23 cellular contexts compared by ENCODE assay signal in the genomic region with DNA sequence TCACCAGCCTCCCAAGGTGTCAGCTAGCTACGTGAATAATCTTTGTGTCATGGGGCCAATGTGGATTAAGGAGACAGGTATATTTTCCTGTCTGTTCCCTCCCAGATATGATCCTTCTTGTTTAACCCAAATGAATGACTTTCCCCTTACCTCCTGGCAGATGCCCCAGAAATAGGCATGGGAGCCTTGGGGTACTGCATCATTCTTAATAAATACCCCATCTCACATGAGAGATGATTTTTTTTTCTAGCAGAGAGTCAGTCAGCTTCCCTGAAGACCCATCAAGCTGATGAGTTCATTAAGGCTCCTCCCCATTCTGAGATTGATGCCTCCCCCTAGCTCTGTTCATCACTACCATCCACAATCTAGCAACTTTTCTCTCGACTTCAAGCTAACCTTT.
A peak's percentile ranks its signal among the peaks of the same experiment; 100 is the strongest.
DNase-seq lines count a peak whose midpoint lies in the region; TF ChIP-seq lines count a peak whose summit lies in the region.
"Had no signal": no experiment of that assay in that cellular context is flagged by ENCODE, and none has a peak within 500 bp of the region (broad histone marks: within the 10 kb centered on the region; RNA-seq: fewer than 3 reads in every experiment).

No MANE protein-coding gene starts in this region.

- H3K27ac Mint-ChIP-seq in brain = peak overlapping the region in 3 of 5 experiments; percentile 0 to 65 (median 65)
- H3K27ac Mint-ChIP-seq in progenitor cell of endocrine pancreas = no peak overlapping the region
- H3K27ac Mint-ChIP-seq: CD8-positive, alpha-beta memory T cell; HFFc6 had no signal

- H3K9me3 ChIP-seq in HEK293 (ENCODE audit: control insufficient read depth, insufficient read depth, low read depth, low read length) = no peaks in the 10 kb centered on the region

- DNase-seq in NCI-H82 (lab: John Stamatoyannopoulos, UW) = peak; percentile 79
- no peak for DNase-seq in NCI-H82 treated with DMSO at 0.1 percent for 48 hours (lab: John Stamatoyannopoulos, UW; ENCODE audit: unreplicated experiment)
- DNase-seq in substantia nigra (lab: John Stamatoyannopoulos, UW) = no peak
- no peak for DNase-seq in foreskin melanocyte
- no peak for DNase-seq in retina
- DNase-seq in progenitor cell of endocrine pancreas (ENCODE audit: low spot score, unreplicated experiment) = no peak
- DNase-seq: 8988T; CD8-positive, alpha-beta memory T cell; DND-41; H7; HFFc6; KG1; NCI-H1436 treated with DMSO at 0.1 percent for 48 hours; NCI-H1930; NCI-H226; NCI-H510A treated with DMSO at 0.1 percent for 48 hours; PC-9; RPMI8226 had no signal

- POLR2A ChIA-PET in HEK293 (lab: Yijun Ruan, JAX) = no interaction called here

- peaks cover 29% of the 10 kb centered on the region for H3K4me1 Mint-ChIP-seq in brain
- no peaks in the 10 kb centered on the region for H3K4me1 Mint-ChIP-seq in progenitor cell of endocrine pancreas (ENCODE audit: low read depth)

- no peak overlapping the region for H3K4me3 ChIP-seq in HEK293 (ENCODE audit: low read depth, low read length)
- H3K4me3 ChIP-seq: GM12878, PC-9 had no signal

- CTCF ChIA-PET in HEK293 (lab: Yijun Ruan, JAX) = interaction anchor here (1.1 to 1.7 kb wide), 2 partner anchors 23 to 370 kb away, joined by 3 to 5 read pairs; no protein-coding TSS in a partner anchor

- H3K36me3 ChIP-seq in HEK293 (ENCODE audit: control insufficient read depth in 2 of 2, insufficient read depth in 1 of 2, low read length in 2 of 2) = no peaks in the 10 kb centered on the region

- H3K36me3 Mint-ChIP-seq in brain = peaks cover 4% of the 10 kb centered on the region
- no peaks in the 10 kb centered on the region for H3K36me3 Mint-ChIP-seq in progenitor cell of endocrine pancreas (ENCODE audit: insufficient read depth)
- H3K36me3 Mint-ChIP-seq: CD8-positive, alpha-beta memory T cell had no signal

- TF ChIP-seq CTCF in HEK293 (tag by site-specific recombination; IDR thresholded peaks at IDR 0.05) (no peak), brain (conservative IDR thresholded peaks at IDR 0.05) (no peak), progenitor cell of endocrine pancreas (IDR thresholded peaks at IDR 0.05; ENCODE audit: unreplicated experiment) (no peak)

- peaks cover 0 to 10% (median 3%) of the 10 kb centered on the region in 5 experiments for H3K9me3 Mint-ChIP-seq in brain
- H3K9me3 Mint-ChIP-seq in progenitor cell of endocrine pancreas (ENCODE audit: low read depth) = peaks cover 3% of the 10 kb centered on the region
- H3K9me3 Mint-ChIP-seq: HFFc6 had no signal

- H3K4me1 ChIP-seq in HEK293 (ENCODE audit: control insufficient read depth, insufficient read depth, low read length) = no peaks in the 10 kb centered on the region; the same call in 1 of the 2 replicates

- H3K27ac ChIP-seq in HEK293 (ENCODE audit: extremely low read depth, low read depth, low read length) (no peak overlapping the region), substantia nigra (ENCODE audit: low read depth, low read length, poor library complexity, severe bottlenecking) (peak overlapping the region; percentile 69)
- H3K27ac ChIP-seq: C4-2B, HL-60, PC-9 had no signal

- H3K27me3 Mint-ChIP-seq in brain = peaks cover 3% of the 10 kb centered on the region
- H3K27me3 Mint-ChIP-seq in progenitor cell of endocrine pancreas = no peaks in the 10 kb centered on the region

- H3K4me3 Mint-ChIP-seq in brain (peak overlapping the region in 1 of 5 experiments; percentile 11), progenitor cell of endocrine pancreas (ENCODE audit: low read depth) (no peak overlapping the region)
- H3K4me3 Mint-ChIP-seq: CD8-positive, alpha-beta memory T cell; HFFc6 had no signal

TF ChIP-seq in HEK293, 187 proteins besides CTCF, POLR2A, EP300 and RAD21:
- TF ChIP-seq, protein P1, sequence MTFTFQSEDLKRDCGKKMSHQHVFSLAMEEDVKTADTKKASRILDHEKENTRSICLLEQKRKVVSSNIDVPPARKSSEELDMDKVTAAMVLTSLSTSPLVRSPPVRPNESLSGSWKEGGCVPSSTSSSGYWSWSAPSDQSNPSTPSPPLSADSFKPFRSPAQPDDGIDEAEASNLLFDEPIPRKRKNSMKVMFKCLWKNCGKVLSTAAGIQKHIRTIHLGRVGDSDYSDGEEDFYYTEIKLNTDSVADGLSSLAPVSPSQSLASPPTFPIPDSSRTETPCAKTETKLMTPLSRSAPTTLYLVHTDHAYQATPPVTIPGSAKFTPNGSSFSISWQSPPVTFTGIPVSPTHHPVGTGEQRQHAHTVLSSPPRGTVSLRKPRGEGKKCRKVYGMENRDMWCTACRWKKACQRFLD (tag by site-specific recombination; IDR thresholded peaks at IDR 0.05) = no peak
- TF ChIP-seq ZNF335 (tag by site-specific recombination; conservative IDR thresholded peaks at IDR 0.05) = 0 out of 2 replicates have a peak, but pooled peaks have one; percentile 21
TF ChIP-seq in HEK293: peak in this region for 1.
